8 cellular contexts compared by ENCODE assay signal in genomic region chr2:231786917-231787292, GRCh38. TPM values are rescaled to one million over a fixed set of nuclear protein-coding genes. Genes with fewer than 3 reads are reported as not detected.
DNase-seq lines count a peak whose midpoint lies in the region; ATAC-seq, FAIRE-seq and TF ChIP-seq lines count a peak whose summit lies in the region.

No MANE protein-coding gene starts in this region.

- FAIRE-seq in pancreas (lab: Jason Lieb, UNC), result no peak

- no TSS peak for BruUV-seq in PC-3 (replicated peaks; lab: Mats Ljungman, UMichigan)

- no peaks in the 10 kb centered on the region for H3K9me2 ChIP-seq in PC-3 (replicated peaks; ENCODE audit: low read length)

- H3K9me3 ChIP-seq in CD8-positive, alpha-beta memory T cell (ENCODE audit: low read length), result no peaks in the 10 kb centered on the region
- no peaks in the 10 kb centered on the region for H3K9me3 ChIP-seq in PC-3 (ENCODE audit: low read length)
- H3K9me3 ChIP-seq in pancreas, result no peaks in the 10 kb centered on the region

- CTCF ChIA-PET in CD8-positive, alpha-beta memory T cell (lab: Charles Lee), result no interaction called here
- CTCF ChIA-PET in PC-3 (lab: Charles Lee), result no interaction called here

- ATAC-seq in PC-3 (no peak), pancreas (no peak), foreskin keratinocyte (no peak)

- DNase-seq in CD8-positive, alpha-beta memory T cell, result no peak
- no peak for DNase-seq in PC-3
- DNase-seq in epithelial cell of prostate (ENCODE audit: low read depth, low spot score), result no peak
- DNase-seq in pancreas, result no peak
- DNase-seq in SHP77 (lab: John Stamatoyannopoulos, UW), result no peak
- no peak for DNase-seq in foreskin keratinocyte
- no peak for DNase-seq in stimulated activated CD4-positive, alpha-beta T cell treated with anti-CD3 and anti-CD28 coated beads, Interleukin-2, amount 100 ng/mL, for 24 hours
- DNase-seq in NCI-H2081 (lab: John Stamatoyannopoulos, UW), result no peak

- H2AFZ ChIP-seq in PC-3 (ENCODE audit: low read length), result peak overlapping the region; percentile 82

- TF ChIP-seq CTCF in PC-3 (conservative IDR thresholded peaks at IDR 0.05; ENCODE audit: low read depth, low read length), result no peak
- no peak for TF ChIP-seq CTCF in pancreas (IDR thresholded peaks at IDR 0.05)
- TF ChIP-seq CTCF in foreskin keratinocyte (conservative IDR thresholded peaks at IDR 0.05), result no peak

- peak overlapping the region; percentile 82 for H3K4me2 ChIP-seq in PC-3 (ENCODE audit: low read length)

- no peaks in the 10 kb centered on the region for H3K27me3 Mint-ChIP-seq in CD8-positive, alpha-beta memory T cell

- no peak overlapping the region for H3K27ac ChIP-seq in CD8-positive, alpha-beta memory T cell (ENCODE audit: low read depth, low read length)
- no peak overlapping the region for H3K27ac ChIP-seq in PC-3 (ENCODE audit: low read length)
- H3K27ac ChIP-seq in epithelial cell of prostate, result peak overlapping the region; percentile 47
- no peak overlapping the region for H3K27ac ChIP-seq in pancreas
- H3K27ac ChIP-seq in foreskin keratinocyte, result no peak overlapping the region

- peaks cover 0 to 47% (median 6%) of the 10 kb centered on the region in 3 donors for H3K36me3 Mint-ChIP-seq in CD8-positive, alpha-beta memory T cell

- H3K36me3 ChIP-seq in CD8-positive, alpha-beta memory T cell (ENCODE audit: insufficient read depth, low read length), result peaks cover 14% of the 10 kb centered on the region
- peaks cover 16% of the 10 kb centered on the region for H3K36me3 ChIP-seq in PC-3 (ENCODE audit: low read depth, low read length)
- no peaks in the 10 kb centered on the region for H3K36me3 ChIP-seq in pancreas

- H3K27ac Mint-ChIP-seq in CD8-positive, alpha-beta memory T cell, result peak overlapping the region; percentile 75 to 98 (median 90)

- WGBS in pancreas, 2 donors, result 9 to 12% methylated on average over 11 of the region's 11 CpGs

- peak overlapping the region; percentile 83 for H3K4me3 ChIP-seq in CD8-positive, alpha-beta memory T cell (ENCODE audit: low read length)
- peak overlapping the region; percentile 97 for H3K4me3 ChIP-seq in PC-3 (ENCODE audit: low read length)
- peak overlapping the region; percentile 81 to 96 (median 88) for H3K4me3 ChIP-seq in pancreas

- no peaks in the 10 kb centered on the region for H3K27me3 ChIP-seq in CD8-positive, alpha-beta memory T cell (ENCODE audit: insufficient read depth, low read length, poor library complexity, severe bottlenecking)
- H3K27me3 ChIP-seq in PC-3 (ENCODE audit: low read length) (no peaks in the 10 kb centered on the region), pancreas (no peaks in the 10 kb centered on the region), foreskin keratinocyte (no peaks in the 10 kb centered on the region)

- H3K4me3 Mint-ChIP-seq in CD8-positive, alpha-beta memory T cell, result peak overlapping the region; percentile 90 to 99 (median 92)

- peaks cover 60 to 88% (median 83%) of the 10 kb centered on the region in 3 donors for H3K4me1 Mint-ChIP-seq in CD8-positive, alpha-beta memory T cell

- H3K79me2 ChIP-seq in PC-3 (ENCODE audit: low read length), result peaks cover 52% of the 10 kb centered on the region

- intact Hi-C loops in PC-3 (cut with micrococcal nuclease), result no loop called here
- intact Hi-C loops in pancreas (cut with DNase I), result no loop called here

- POLR2A ChIA-PET in CD8-positive, alpha-beta memory T cell (lab: Charles Lee), result no interaction called here
- POLR2A ChIA-PET in PC-3 (lab: Charles Lee; ENCODE audit: unreplicated experiment), result no interaction called here

- no peaks in the 10 kb centered on the region for H3F3A ChIP-seq in PC-3 (ENCODE audit: low read length, unreplicated experiment)

- peaks cover 11% of the 10 kb centered on the region; the same call in 1 of the 2 replicates for H4K20me1 ChIP-seq in PC-3 (ENCODE audit: low read length)

- H3K9ac ChIP-seq in PC-3 (ENCODE audit: low read length), result peak overlapping the region; percentile 82

- H3K9me3 Mint-ChIP-seq in CD8-positive, alpha-beta memory T cell, result no peaks in the 10 kb centered on the region

- peaks cover 37% of the 10 kb centered on the region for H3K4me1 ChIP-seq in CD8-positive, alpha-beta memory T cell (ENCODE audit: insufficient read depth, low read length)
- H3K4me1 ChIP-seq in PC-3 (ENCODE audit: insufficient read depth, low read length) (peaks cover 26% of the 10 kb centered on the region), pancreas (peaks cover 0 to 28% (median 25%) of the 10 kb centered on the region in 3 donors), foreskin keratinocyte (peaks cover 8% of the 10 kb centered on the region)

RNA-seq across cellular contexts. Expression of gene COPS7B, which starts 0.7 kb away (rescaled TPM):
- 10 to 100 TPM; 48.0 to 51.8 TPM for total RNA-seq in CD8-positive, alpha-beta memory T cell
- polyA plus RNA-seq in CD8-positive, alpha-beta memory T cell, result 34.1 TPM
- 37.6 and 43.5 TPM in 2 replicates for total RNA-seq in PC-3 (2014; rRNA removed)
- total RNA-seq in pancreas, result 10 to 100 TPM in 3 of 6 donors, 1 to 10 TPM in 3; 7.9 to 18.9 (median 10.1) TPM
- 10 to 100 TPM; 16.8 to 22.5 TPM for polyA plus RNA-seq in pancreas
- total RNA-seq in foreskin keratinocyte, result 28.6 and 29.1 TPM in 2 replicates
- polyA plus RNA-seq in foreskin keratinocyte, result 42.9 and 47.4 TPM in 2 replicates

RNA-seq across cellular contexts. Expression of gene PDE6D, which starts 5.8 kb away (rescaled TPM):
- 10 to 100 TPM; 33.7 to 35.5 TPM for total RNA-seq in CD8-positive, alpha-beta memory T cell
- 62.8 TPM for polyA plus RNA-seq in CD8-positive, alpha-beta memory T cell
- total RNA-seq in PC-3 (2014; rRNA removed) (43.8 and 46.2 TPM in 2 replicates), pancreas (10 to 100 TPM in 1 of 6 donors, 1 to 10 TPM in 5; 5.6 to 11.9 (median 7.0) TPM), foreskin keratinocyte (25.7 and 26.1 TPM in 2 replicates)
- polyA plus RNA-seq in pancreas (10 to 100 TPM in 1 of 2 donors, 1 to 10 TPM in 1; 8.9 to 14.0 TPM), foreskin keratinocyte (28.4 and 32.1 TPM in 2 replicates)
